1 cellular context compared by ENCODE assay signal in the genomic region with DNA sequence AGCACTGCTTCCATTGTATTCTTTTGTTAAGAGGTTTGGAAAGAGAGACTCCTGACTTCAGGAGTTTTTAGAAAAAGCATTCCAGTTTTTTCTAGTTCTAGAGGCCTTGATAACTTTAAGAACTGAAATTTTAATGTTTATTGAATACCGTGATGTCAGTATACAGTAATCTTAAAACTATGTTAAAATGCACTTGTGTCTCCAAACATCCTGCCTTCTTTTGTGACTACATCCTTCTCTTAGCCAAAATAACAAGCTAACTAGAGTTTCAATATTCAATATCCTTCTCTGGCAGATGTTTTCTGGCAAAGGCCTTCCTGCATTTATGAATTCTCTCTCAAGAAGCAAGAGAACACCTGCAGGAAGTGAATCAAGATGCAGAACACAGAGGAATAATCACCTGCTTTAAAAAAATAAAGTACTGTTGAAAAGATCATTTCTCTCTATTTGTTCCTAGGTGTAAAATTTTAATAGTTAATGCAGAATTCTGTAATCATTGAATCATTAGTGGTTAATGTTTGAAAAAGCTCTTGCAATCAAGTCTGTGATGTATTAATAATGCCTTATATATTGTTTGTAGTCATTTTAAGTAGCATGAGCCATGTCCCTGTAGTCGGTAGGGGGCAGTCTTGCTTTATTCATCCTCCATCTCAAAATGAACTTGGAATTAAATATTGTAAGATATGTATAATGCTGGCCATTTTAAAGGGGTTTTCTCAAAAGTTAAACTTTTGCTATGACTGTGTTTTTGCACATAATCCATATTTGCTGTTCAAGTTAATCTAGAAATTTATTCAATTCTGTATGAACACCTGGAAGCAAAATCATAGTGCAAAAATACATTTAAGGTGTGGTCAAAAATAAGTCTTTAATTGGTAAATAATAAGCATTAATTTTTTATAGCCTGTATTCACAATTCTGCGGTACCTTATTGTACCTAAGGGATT.
TF ChIP-seq lines count a peak whose summit lies in the region.

No MANE protein-coding gene starts in this region.

TF ChIP-seq in H1, 55 proteins besides CTCF, POLR2A, EP300 and RAD21 (continued from another document):
- TF ChIP-seq, protein P1, sequence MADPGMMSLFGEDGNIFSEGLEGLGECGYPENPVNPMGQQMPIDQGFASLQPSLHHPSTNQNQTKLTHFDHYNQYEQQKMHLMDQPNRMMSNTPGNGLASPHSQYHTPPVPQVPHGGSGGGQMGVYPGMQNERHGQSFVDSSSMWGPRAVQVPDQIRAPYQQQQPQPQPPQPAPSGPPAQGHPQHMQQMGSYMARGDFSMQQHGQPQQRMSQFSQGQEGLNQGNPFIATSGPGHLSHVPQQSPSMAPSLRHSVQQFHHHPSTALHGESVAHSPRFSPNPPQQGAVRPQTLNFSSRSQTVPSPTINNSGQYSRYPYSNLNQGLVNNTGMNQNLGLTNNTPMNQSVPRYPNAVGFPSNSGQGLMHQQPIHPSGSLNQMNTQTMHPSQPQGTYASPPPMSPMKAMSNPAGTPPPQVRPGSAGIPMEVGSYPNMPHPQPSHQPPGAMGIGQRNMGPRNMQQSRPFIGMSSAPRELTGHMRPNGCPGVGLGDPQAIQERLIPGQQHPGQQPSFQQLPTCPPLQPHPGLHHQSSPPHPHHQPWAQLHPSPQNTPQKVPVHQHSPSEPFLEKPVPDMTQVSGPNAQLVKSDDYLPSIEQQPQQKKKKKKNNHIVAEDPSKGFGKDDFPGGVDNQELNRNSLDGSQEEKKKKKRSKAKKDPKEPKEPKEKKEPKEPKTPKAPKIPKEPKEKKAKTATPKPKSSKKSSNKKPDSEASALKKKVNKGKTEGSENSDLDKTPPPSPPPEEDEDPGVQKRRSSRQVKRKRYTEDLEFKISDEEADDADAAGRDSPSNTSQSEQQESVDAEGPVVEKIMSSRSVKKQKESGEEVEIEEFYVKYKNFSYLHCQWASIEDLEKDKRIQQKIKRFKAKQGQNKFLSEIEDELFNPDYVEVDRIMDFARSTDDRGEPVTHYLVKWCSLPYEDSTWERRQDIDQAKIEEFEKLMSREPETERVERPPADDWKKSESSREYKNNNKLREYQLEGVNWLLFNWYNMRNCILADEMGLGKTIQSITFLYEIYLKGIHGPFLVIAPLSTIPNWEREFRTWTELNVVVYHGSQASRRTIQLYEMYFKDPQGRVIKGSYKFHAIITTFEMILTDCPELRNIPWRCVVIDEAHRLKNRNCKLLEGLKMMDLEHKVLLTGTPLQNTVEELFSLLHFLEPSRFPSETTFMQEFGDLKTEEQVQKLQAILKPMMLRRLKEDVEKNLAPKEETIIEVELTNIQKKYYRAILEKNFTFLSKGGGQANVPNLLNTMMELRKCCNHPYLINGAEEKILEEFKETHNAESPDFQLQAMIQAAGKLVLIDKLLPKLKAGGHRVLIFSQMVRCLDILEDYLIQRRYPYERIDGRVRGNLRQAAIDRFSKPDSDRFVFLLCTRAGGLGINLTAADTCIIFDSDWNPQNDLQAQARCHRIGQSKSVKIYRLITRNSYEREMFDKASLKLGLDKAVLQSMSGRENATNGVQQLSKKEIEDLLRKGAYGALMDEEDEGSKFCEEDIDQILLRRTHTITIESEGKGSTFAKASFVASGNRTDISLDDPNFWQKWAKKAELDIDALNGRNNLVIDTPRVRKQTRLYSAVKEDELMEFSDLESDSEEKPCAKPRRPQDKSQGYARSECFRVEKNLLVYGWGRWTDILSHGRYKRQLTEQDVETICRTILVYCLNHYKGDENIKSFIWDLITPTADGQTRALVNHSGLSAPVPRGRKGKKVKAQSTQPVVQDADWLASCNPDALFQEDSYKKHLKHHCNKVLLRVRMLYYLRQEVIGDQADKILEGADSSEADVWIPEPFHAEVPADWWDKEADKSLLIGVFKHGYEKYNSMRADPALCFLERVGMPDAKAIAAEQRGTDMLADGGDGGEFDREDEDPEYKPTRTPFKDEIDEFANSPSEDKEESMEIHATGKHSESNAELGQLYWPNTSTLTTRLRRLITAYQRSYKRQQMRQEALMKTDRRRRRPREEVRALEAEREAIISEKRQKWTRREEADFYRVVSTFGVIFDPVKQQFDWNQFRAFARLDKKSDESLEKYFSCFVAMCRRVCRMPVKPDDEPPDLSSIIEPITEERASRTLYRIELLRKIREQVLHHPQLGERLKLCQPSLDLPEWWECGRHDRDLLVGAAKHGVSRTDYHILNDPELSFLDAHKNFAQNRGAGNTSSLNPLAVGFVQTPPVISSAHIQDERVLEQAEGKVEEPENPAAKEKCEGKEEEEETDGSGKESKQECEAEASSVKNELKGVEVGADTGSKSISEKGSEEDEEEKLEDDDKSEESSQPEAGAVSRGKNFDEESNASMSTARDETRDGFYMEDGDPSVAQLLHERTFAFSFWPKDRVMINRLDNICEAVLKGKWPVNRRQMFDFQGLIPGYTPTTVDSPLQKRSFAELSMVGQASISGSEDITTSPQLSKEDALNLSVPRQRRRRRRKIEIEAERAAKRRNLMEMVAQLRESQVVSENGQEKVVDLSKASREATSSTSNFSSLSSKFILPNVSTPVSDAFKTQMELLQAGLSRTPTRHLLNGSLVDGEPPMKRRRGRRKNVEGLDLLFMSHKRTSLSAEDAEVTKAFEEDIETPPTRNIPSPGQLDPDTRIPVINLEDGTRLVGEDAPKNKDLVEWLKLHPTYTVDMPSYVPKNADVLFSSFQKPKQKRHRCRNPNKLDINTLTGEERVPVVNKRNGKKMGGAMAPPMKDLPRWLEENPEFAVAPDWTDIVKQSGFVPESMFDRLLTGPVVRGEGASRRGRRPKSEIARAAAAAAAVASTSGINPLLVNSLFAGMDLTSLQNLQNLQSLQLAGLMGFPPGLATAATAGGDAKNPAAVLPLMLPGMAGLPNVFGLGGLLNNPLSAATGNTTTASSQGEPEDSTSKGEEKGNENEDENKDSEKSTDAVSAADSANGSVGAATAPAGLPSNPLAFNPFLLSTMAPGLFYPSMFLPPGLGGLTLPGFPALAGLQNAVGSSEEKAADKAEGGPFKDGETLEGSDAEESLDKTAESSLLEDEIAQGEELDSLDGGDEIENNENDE (IDR thresholded peaks at IDR 0.05; ENCODE audit: insufficient replicate concordance, low read length): peak; percentile 61
- TF ChIP-seq PHF8 (conservative IDR thresholded peaks at IDR 0.05; ENCODE audit: low read depth, low read length) (no peak), CBX5 (IDR thresholded peaks at IDR 0.05; ENCODE audit: low read depth, low read length) (no peak)
TF ChIP-seq in H1: peak in this region for 2.
